16 cellular contexts compared by ENCODE assay signal in genomic region chr1:173445656-173446055, GRCh38. TPM values are rescaled to one million over a fixed set of nuclear protein-coding genes. Genes with fewer than 3 reads are reported as not detected.
DNase-seq lines count a peak whose midpoint lies in the region; ATAC-seq, FAIRE-seq and TF ChIP-seq lines count a peak whose summit lies in the region.
"Had no signal": no experiment of that assay in that cellular context is flagged by ENCODE, and none has a peak within 500 bp of the region (broad histone marks: within the 10 kb centered on the region; RNA-seq: fewer than 3 reads in every experiment).

No MANE protein-coding gene starts in this region.

- no peak overlapping the region for H2BK12ac ChIP-seq in H9 (ENCODE audit: insufficient read length, low read depth, low read length)
- H2BK12ac ChIP-seq in H1 (ENCODE audit: low read depth, low read length), result no peak overlapping the region

- H2BK120ac ChIP-seq in H9 (ENCODE audit: low read depth, low read length, poor library complexity, severe bottlenecking), result no peak overlapping the region
- H2BK120ac ChIP-seq in H1 (replicated peaks; ENCODE audit: low read depth, low read length), result peak overlapping the region; percentile 96

- H3K14ac ChIP-seq in H9 (ENCODE audit: insufficient read depth, low read length), result no peak overlapping the region
- H3K14ac ChIP-seq in H1 (ENCODE audit: insufficient read length), result no peak overlapping the region

- WGBS in H9 (ENCODE audit: extremely low coverage, insufficient read length, low lambda C conversion rate), result no CpG with 5 or more reads among the region's 3 CpGs
- WGBS in H1 (ENCODE audit: extremely low coverage in 1 of 2, insufficient coverage in 1 of 2, insufficient read length in 1 of 2, insufficient replicate concordance in 2 of 2, low coverage in 1 of 2, low lambda C conversion rate in 2 of 2, missing lambda C conversion rate in 1 of 2), 2 experiments, result 89% methylated on average over 3 of the region's 3 CpGs; no CpG with 5 or more reads in 1 of the 2 experiments
- 72% methylated on average over 3 of the region's 3 CpGs for WGBS in smooth muscle cell (ENCODE audit: low lambda C conversion rate)

- H2AFZ ChIP-seq in H9 (ENCODE audit: low read length) (no peak overlapping the region), MM.1S (ENCODE audit: low read length) (peak overlapping the region; percentile 32), H1 (ENCODE audit: low read length) (no peak overlapping the region), smooth muscle cell (ENCODE audit: low read depth) (no peak overlapping the region), PC-3 (ENCODE audit: low read length) (no peak overlapping the region)

- no peak for TF ChIP-seq EP300 in H1 (IDR thresholded peaks at IDR 0.05; ENCODE audit: borderline replicate concordance in 1 of 2, low read depth in 2 of 2, low read length in 2 of 2)

- no peak for ATAC-seq in PC-3
- ATAC-seq: HCT116 had no signal

- no peak for TF ChIP-seq CTCF in H9 (conservative IDR thresholded peaks at IDR 0.05)
- TF ChIP-seq CTCF in MM.1S (IDR thresholded peaks at IDR 0.05; ENCODE audit: low read length), result no peak
- no peak for TF ChIP-seq CTCF in H1 (IDR thresholded peaks at IDR 0.05; ENCODE audit: control extremely low read depth in 1 of 3, insufficient read depth in 1 of 3, low read depth in 1 of 3, low read length in 3 of 3)
- TF ChIP-seq CTCF in smooth muscle cell (IDR thresholded peaks at IDR 0.05; ENCODE audit: borderline replicate concordance, insufficient read depth, poor library complexity, severe bottlenecking), result no peak
- TF ChIP-seq CTCF in PC-3 (conservative IDR thresholded peaks at IDR 0.05; ENCODE audit: low read depth, low read length), result no peak

- H4K20me1 ChIP-seq in H9 (ENCODE audit: control insufficient read depth, insufficient read depth, insufficient read length), result no peaks in the 10 kb centered on the region
- H4K20me1 ChIP-seq in MM.1S (ENCODE audit: insufficient read depth, low read length), result no peaks in the 10 kb centered on the region
- no peaks in the 10 kb centered on the region for H4K20me1 ChIP-seq in H1 (replicated peaks in 1 of 2; ENCODE audit: control insufficient read depth in 1 of 2, insufficient read depth in 2 of 2, low read length in 2 of 2)
- H4K20me1 ChIP-seq in smooth muscle cell (ENCODE audit: low read depth), result no peaks in the 10 kb centered on the region
- no peaks in the 10 kb centered on the region for H4K20me1 ChIP-seq in PC-3 (ENCODE audit: low read length)

- intact Hi-C loops in PC-3 (cut with micrococcal nuclease), result no loop called here

- no peaks in the 10 kb centered on the region for H3K79me1 ChIP-seq in H9 (ENCODE audit: insufficient read depth, low read depth, low read length, poor library complexity, severe bottlenecking)
- peaks cover 2% of the 10 kb centered on the region; the same call in 1 of the 2 replicates for H3K79me1 ChIP-seq in H1 (ENCODE audit: low read depth, low read length)

- POLR2A ChIA-PET in H1 (lab: Charles Lee; ENCODE audit: partially characterized antibody), result interaction anchor here (1.5 kb wide), 1 partner anchor 193 kb away, joined by 3 read pairs; no protein-coding TSS in a partner anchor
- POLR2A ChIA-PET in PC-3 (lab: Charles Lee; ENCODE audit: unreplicated experiment), result interaction anchor here (0.7 kb wide), 1 partner anchor 31 kb away, joined by 6 read pairs; no protein-coding TSS in a partner anchor

- no peaks in the 10 kb centered on the region for H3K9me2 ChIP-seq in MM.1S (replicated peaks; ENCODE audit: insufficient read depth, low read length)
- H3K9me2 ChIP-seq in PC-3 (replicated peaks; ENCODE audit: low read length), result no peaks in the 10 kb centered on the region

- peaks cover 29% of the 10 kb centered on the region in 2 experiments for H3K9me3 Mint-ChIP-seq in H9

- no peak overlapping the region for H3K4me2 ChIP-seq in H9 (ENCODE audit: insufficient read depth, insufficient read length, low read length)
- peak overlapping the region; percentile 60 for H3K4me2 ChIP-seq in MM.1S (ENCODE audit: low read depth, low read length)
- H3K4me2 ChIP-seq in H1 (ENCODE audit: insufficient read depth in 1 of 2, low read depth in 2 of 2, low read length in 2 of 2), result no peak overlapping the region
- peak overlapping the region; percentile 66 for H3K4me2 ChIP-seq in smooth muscle cell
- no peak overlapping the region for H3K4me2 ChIP-seq in PC-3 (ENCODE audit: low read length)

- H3K9ac ChIP-seq in H9 (ENCODE audit: extremely low read depth, insufficient read length, low read length) (no peak overlapping the region), MM.1S (ENCODE audit: low read length) (peak overlapping the region; percentile 16; the same call in 1 of the 2 replicates), H1 (replicated peaks in 1 of 4; ENCODE audit: extremely low read depth in 1 of 4, low read depth in 3 of 4, low read length in 3 of 4) (no peak overlapping the region), smooth muscle cell (ENCODE audit: low read depth) (no peak overlapping the region), PC-3 (ENCODE audit: low read length) (no peak overlapping the region)

- no peak overlapping the region for H3T11ph ChIP-seq in H9 (ENCODE audit: low read length)

- H2BK20ac ChIP-seq in H9 (ENCODE audit: low read depth, low read length, poor library complexity, severe bottlenecking) (no peak overlapping the region), H1 (ENCODE audit: low read length) (peak overlapping the region; percentile 77; the same call in 1 of the 2 replicates)

- H3K18ac ChIP-seq in H9 (ENCODE audit: insufficient read length, low read depth, low read length) (no peak overlapping the region), H1 (ENCODE audit: extremely low read depth, low read length) (no peak overlapping the region; the same call in 1 of the 2 replicates)

- peaks cover 16 to 48% (median 33%) of the 10 kb centered on the region in 3 experiments for H3K36me3 Mint-ChIP-seq in H9 (ENCODE audit: insufficient read depth in 1 of 3, low read depth in 3 of 3)

- FAIRE-seq in H1 (lab: Jason Lieb, UNC), result no peak

- H3K56ac ChIP-seq in H9 (ENCODE audit: insufficient read length, low read depth, low read length) (no peak overlapping the region), H1 (replicated peaks; ENCODE audit: insufficient read length, low read depth, low read length) (no peak overlapping the region)

- H3K4me3 ChIP-seq in MM.1S (ENCODE audit: low read length) (peak overlapping the region; percentile 32), H1 (ENCODE audit: extremely low read depth in 1 of 4, insufficient read depth in 2 of 4, low read depth in 3 of 4, low read length in 4 of 4) (no peak overlapping the region), smooth muscle cell (no peak overlapping the region), PC-3 (ENCODE audit: low read length) (no peak overlapping the region)
- no peak overlapping the region for H3K4me3 ChIP-seq in effector memory CD4-positive, alpha-beta T cell (ENCODE audit: insufficient read depth, low read depth, low read length, poor library complexity, severe bottlenecking)

- no peak overlapping the region for H4K8ac ChIP-seq in H9 (replicated peaks; ENCODE audit: insufficient read length, low read depth, low read length)
- no peak overlapping the region for H4K8ac ChIP-seq in H1 (ENCODE audit: extremely low read depth, insufficient read depth, low read length)

- H3K27ac ChIP-seq in H9 (ENCODE audit: insufficient read length, low read depth, low read length) (no peak overlapping the region), MM.1S (ENCODE audit: low read length) (peak overlapping the region; percentile 64; the same call in 1 of the 2 replicates), H1 (ENCODE audit: low read depth, low read length) (no peak overlapping the region), smooth muscle cell (ENCODE audit: low read depth) (peak overlapping the region; percentile 50), PC-3 (ENCODE audit: low read length) (no peak overlapping the region)
- no peak overlapping the region for H3K27ac ChIP-seq in effector memory CD4-positive, alpha-beta T cell (ENCODE audit: insufficient read depth, low read length, poor library complexity, severe bottlenecking)

- H3K23me2 ChIP-seq in H9 (ENCODE audit: insufficient read length, low read depth, low read length, poor library complexity, severe bottlenecking) (no peaks in the 10 kb centered on the region), H1 (ENCODE audit: low read depth, low read length) (peaks cover 3% of the 10 kb centered on the region; the same call in 1 of the 2 replicates)

- H3K27me3 ChIP-seq in H9 (ENCODE audit: insufficient read depth, low read length) (no peaks in the 10 kb centered on the region), MM.1S (replicated peaks; ENCODE audit: insufficient read depth, low read length) (no peaks in the 10 kb centered on the region), H1 (replicated peaks in 1 of 4; ENCODE audit: control insufficient read depth in 3 of 4, extremely low read depth in 1 of 4, insufficient read depth in 3 of 4, low read length in 3 of 4) (no peaks in the 10 kb centered on the region), smooth muscle cell (ENCODE audit: low read depth) (no peaks in the 10 kb centered on the region), PC-3 (ENCODE audit: low read length) (no peaks in the 10 kb centered on the region)
- H3K27me3 ChIP-seq in effector memory CD4-positive, alpha-beta T cell (replicated peaks; ENCODE audit: control insufficient read depth, insufficient read depth, low read length, poor library complexity, severe bottlenecking), result no peaks in the 10 kb centered on the region

- CTCF ChIA-PET in H1 (lab: Charles Lee; ENCODE audit: partially characterized antibody), result interaction anchor here (2.9 kb wide), 1 partner anchor 15 kb away, joined by 15 read pairs; no protein-coding TSS in a partner anchor
- CTCF ChIA-PET in PC-3 (lab: Charles Lee), result no interaction called here

- H4K5ac ChIP-seq in H9 (ENCODE audit: insufficient read length, low read depth, low read length), result no peak overlapping the region
- H4K5ac ChIP-seq in H1 (ENCODE audit: insufficient read length, low read depth, low read length), result peak overlapping the region; percentile 46

- no peaks in the 10 kb centered on the region for H3K27me3 Mint-ChIP-seq in H9 (ENCODE audit: low read depth)
- H3K27me3 Mint-ChIP-seq: CD4-positive, CD25-positive, alpha-beta regulatory T cell had no signal

- H3K9me3 ChIP-seq in H9 (ENCODE audit: control insufficient read depth, low read depth, low read length) (peaks cover 6% of the 10 kb centered on the region), MM.1S (replicated peaks; ENCODE audit: insufficient read depth, low read length) (no peaks in the 10 kb centered on the region), H1 (ENCODE audit: insufficient read depth in 2 of 2, low read depth in 1 of 2, low read length in 1 of 2) (peaks cover 8 to 16% of the 10 kb centered on the region in 2 experiments), smooth muscle cell (replicated peaks; ENCODE audit: low read depth) (no peaks in the 10 kb centered on the region), PC-3 (ENCODE audit: low read length) (peaks cover 5% of the 10 kb centered on the region; the same call in 1 of the 2 replicates)
- H3K9me3 ChIP-seq in effector memory CD4-positive, alpha-beta T cell (ENCODE audit: control insufficient read depth, low read length), result peaks cover 10% of the 10 kb centered on the region
- H3K9me3 ChIP-seq: Caco-2 had no signal

- H4K91ac ChIP-seq in H9 (ENCODE audit: insufficient read length, low read depth, low read length) (no peak overlapping the region), H1 (replicated peaks; ENCODE audit: insufficient read length, low read length) (peak overlapping the region; percentile 4)

- TF ChIP-seq POLR2A in H1 (IDR thresholded peaks at IDR 0.05; ENCODE audit: control extremely low read depth in 1 of 2, low read depth in 2 of 2, low read length in 2 of 2), result no peak

- no TSS peak for BruUV-seq in PC-3 (replicated peaks; lab: Mats Ljungman, UMichigan)

- H3K4ac ChIP-seq in H9 (ENCODE audit: low read depth, low read length) (no peak overlapping the region), H1 (replicated peaks; ENCODE audit: insufficient read length, low read depth, low read length) (no peak overlapping the region)

- H2AK5ac ChIP-seq in H9 (ENCODE audit: insufficient read length, low read length), result no peak overlapping the region
- H2AK5ac ChIP-seq in H1 (ENCODE audit: low read depth, low read length), result no peak overlapping the region

- H3K79me2 ChIP-seq in H9 (ENCODE audit: insufficient read depth, low read length), result no peaks in the 10 kb centered on the region
- no peaks in the 10 kb centered on the region for H3K79me2 ChIP-seq in MM.1S (ENCODE audit: low read length)
- H3K79me2 ChIP-seq in H1 (ENCODE audit: control insufficient read depth in 1 of 2, insufficient read depth in 2 of 2, low read length in 2 of 2), result peaks cover 0 to 21% of the 10 kb centered on the region in 2 experiments; a peak in 2 of 4 replicates
- peaks cover 22% of the 10 kb centered on the region for H3K79me2 ChIP-seq in smooth muscle cell (ENCODE audit: low read depth)
- no peaks in the 10 kb centered on the region for H3K79me2 ChIP-seq in PC-3 (ENCODE audit: low read length)

- H3K36me3 ChIP-seq in MM.1S (replicated peaks; ENCODE audit: insufficient read depth, low read length) (no peaks in the 10 kb centered on the region), H1 (ENCODE audit: control insufficient read depth in 2 of 4, insufficient read depth in 4 of 4, low read length in 3 of 4) (peaks cover 0 to 16% (median 4%) of the 10 kb centered on the region in 4 experiments; a peak in 2 of 8 replicates), smooth muscle cell (ENCODE audit: low read depth) (no peaks in the 10 kb centered on the region), PC-3 (ENCODE audit: low read depth, low read length) (no peaks in the 10 kb centered on the region)
- peaks cover 11% of the 10 kb centered on the region for H3K36me3 ChIP-seq in effector memory CD4-positive, alpha-beta T cell (ENCODE audit: control insufficient read depth, insufficient read depth, low read length)

- DNase-seq in H9 (no peak), MM.1S (no peak), H1 (ENCODE audit: low read depth in 1 of 2, low spot score in 2 of 2) (no peak), smooth muscle cell (lab: John Stamatoyannopoulos, UW; ENCODE audit: unreplicated experiment) (no peak), NCI-H345 treated with DMSO at 0.1 percent for 48 hours (lab: John Stamatoyannopoulos, UW; ENCODE audit: unreplicated experiment) (no peak), PC-3 (no peak)
- DNase-seq in effector memory CD4-positive, alpha-beta T cell, result no peak
- DNase-seq: ACHN; Caco-2; CD4-positive, CD25-positive, alpha-beta regulatory T cell; DMS153; NCI-H1417 treated with DMSO at 0.1 percent for 48 hours; NCI-H2029; NCI-H2171; NCI-H446 treated with DMSO at 0.1 percent for 48 hours had no signal

- H3K23ac ChIP-seq in H9 (ENCODE audit: insufficient read length, low read depth, low read length), result no peak overlapping the region
- no peak overlapping the region for H3K23ac ChIP-seq in H1 (ENCODE audit: insufficient read length)

- TF ChIP-seq RAD21 in H1 (IDR thresholded peaks at IDR 0.05 in 1 of 2, conservative IDR thresholded peaks at IDR 0.05 in 1 of 2; ENCODE audit: low read depth in 2 of 2, low read length in 2 of 2), result no peak

- H3K27ac Mint-ChIP-seq in H9, result peak overlapping the region; percentile 82 to 95 (median 90); a peak in 6 of 7 replicates

- H2BK5ac ChIP-seq in H9 (ENCODE audit: insufficient read length, low read length) (no peak overlapping the region), H1 (ENCODE audit: low read depth, low read length) (peak overlapping the region; percentile 83; the same call in 1 of the 2 replicates)

- no peak overlapping the region for H2BK15ac ChIP-seq in H9 (ENCODE audit: low read depth, low read length)
- H2BK15ac ChIP-seq in H1 (ENCODE audit: low read length), result no peak overlapping the region

- H3K4me1 ChIP-seq in H9 (ENCODE audit: insufficient read depth, low read length) (peaks cover 7% of the 10 kb centered on the region; the same call in 1 of the 2 replicates), MM.1S (ENCODE audit: low read length) (peaks cover 21% of the 10 kb centered on the region), H1 (replicated peaks in 1 of 4; ENCODE audit: control insufficient read depth in 3 of 4, insufficient read depth in 4 of 4, low read length in 3 of 4) (peaks cover 0 to 16% (median 8%) of the 10 kb centered on the region in 4 experiments; a peak in 3 of 7 replicates), smooth muscle cell (ENCODE audit: low read depth) (peaks cover 32% of the 10 kb centered on the region), PC-3 (ENCODE audit: insufficient read depth, low read length) (no peaks in the 10 kb centered on the region)
- H3K4me1 ChIP-seq in effector memory CD4-positive, alpha-beta T cell (ENCODE audit: control insufficient read depth, insufficient read depth, low read length, poor library complexity, severe bottlenecking), result no peaks in the 10 kb centered on the region
- H3K4me1 ChIP-seq: Caco-2 had no signal

- H3K4me3 Mint-ChIP-seq in H9, result no peak overlapping the region

- peaks cover 37 to 70% of the 10 kb centered on the region in 2 experiments for H3K4me1 Mint-ChIP-seq in H9

- H3F3A ChIP-seq in MM.1S (ENCODE audit: insufficient read depth, low read length), result peaks cover 21% of the 10 kb centered on the region
- H3F3A ChIP-seq in smooth muscle cell (ENCODE audit: low read depth), result no peaks in the 10 kb centered on the region
- no peaks in the 10 kb centered on the region for H3F3A ChIP-seq in PC-3 (ENCODE audit: low read length, unreplicated experiment)

RNA-seq across cellular contexts. Expression of gene PRDX6, which starts 31.5 kb away (rescaled TPM):
- 533 and 541 TPM in 2 replicates for total RNA-seq in H9 (2021)
- total RNA-seq in H1 (2021; fragmentation: NEBNext Ultra II Directional; extraction: Animal tissue kit (Norgen Biotek cat#: 25700)), result 657 and 677 TPM in 2 replicates
- polyA plus RNA-seq in H1 (2011; rRNA removed), result 219 and 348 TPM in 2 replicates
- polyA plus RNA-seq in H1 (2011; cell fraction: cytosol; rRNA removed), result 345 TPM
- 273 TPM for polyA plus RNA-seq in H1 (2011; cell fraction: nucleus; rRNA removed)
- polyA plus RNA-seq in H1 (2012, experiment 1 of 2), result 544 to 609 TPM (median 590 TPM) in 4 replicates
- 449 TPM for polyA plus RNA-seq in H1 (2012, experiment 2 of 2)
- polyA plus RNA-seq in H1 (2013, experiment 1 of 2), result 343 TPM
- 345 TPM for polyA plus RNA-seq in H1 (2013, experiment 2 of 2)
- 589 and 621 TPM in 2 replicates for polyA minus RNA-seq in H1 (2011; rRNA and poly(A)+ RNA removed)
- polyA minus RNA-seq in H1 (2011; cell fraction: cytosol; rRNA and poly(A)+ RNA removed), result 606 TPM
- 293 TPM for polyA minus RNA-seq in H1 (2011; cell fraction: nucleus; rRNA and poly(A)+ RNA removed)
- 657 and 689 TPM in 2 replicates for total RNA-seq in smooth muscle cell
- polyA plus RNA-seq in smooth muscle cell, result 484 and 526 TPM in 2 replicates
- total RNA-seq in PC-3 (2014; rRNA removed), result 649 and 829 TPM in 2 replicates

Comparison
In these comparisons a context has a peak if more than half of its experiments do, and no peak if none do; other contexts are left out.
1. H3K27ac ChIP-seq: peak in MM.1S (single experiment) and smooth muscle cell (single experiment); none in H9 (single experiment), H1 (single experiment), PC-3 (single experiment) and effector memory CD4-positive, alpha-beta T cell (single experiment).
2. H3K4me2 ChIP-seq: peak in MM.1S (single experiment) and smooth muscle cell (single experiment); none in H9 (single experiment), H1 (0 of 2) and PC-3 (single experiment).